9 cellular contexts compared by ENCODE assay signal in genomic region chr5:7242118-7242517, GRCh38.
"Had no signal": no experiment of that assay in that cellular context is flagged by ENCODE, and none has a peak within 500 bp of the region (broad histone marks: within the 10 kb centered on the region; RNA-seq: fewer than 3 reads in every experiment).

No MANE protein-coding gene starts in this region.

- H3K4me3 ChIP-seq: HAP-1 had no signal

- H3K36me3 Mint-ChIP-seq: IgD-negative memory B cell had no signal

- H3K27ac Mint-ChIP-seq: HFFc6, IgD-negative memory B cell had no signal

- H3K9ac ChIP-seq: KMS-11 had no signal

- H3K4me1 ChIP-seq: HAP-1 had no signal

- DNase-seq: GOT3, H7, HFFc6, KBM-7 had no signal

- H3K4me2 ChIP-seq: KMS-11 had no signal

- H3K9me3 ChIP-seq: HAP-1 had no signal

- H3K27ac ChIP-seq: KMS-11 had no signal

- FAIRE-seq: HTR-8/SVneo had no signal

- H3K27me3 Mint-ChIP-seq: IgD-negative memory B cell had no signal

- ATAC-seq: HCT116 had no signal

- H3K4me3 Mint-ChIP-seq: HFFc6, IgD-negative memory B cell had no signal

- H3K36me3 ChIP-seq: HAP-1 had no signal
